8 cellular contexts compared by ENCODE assay signal in the genomic region with DNA sequence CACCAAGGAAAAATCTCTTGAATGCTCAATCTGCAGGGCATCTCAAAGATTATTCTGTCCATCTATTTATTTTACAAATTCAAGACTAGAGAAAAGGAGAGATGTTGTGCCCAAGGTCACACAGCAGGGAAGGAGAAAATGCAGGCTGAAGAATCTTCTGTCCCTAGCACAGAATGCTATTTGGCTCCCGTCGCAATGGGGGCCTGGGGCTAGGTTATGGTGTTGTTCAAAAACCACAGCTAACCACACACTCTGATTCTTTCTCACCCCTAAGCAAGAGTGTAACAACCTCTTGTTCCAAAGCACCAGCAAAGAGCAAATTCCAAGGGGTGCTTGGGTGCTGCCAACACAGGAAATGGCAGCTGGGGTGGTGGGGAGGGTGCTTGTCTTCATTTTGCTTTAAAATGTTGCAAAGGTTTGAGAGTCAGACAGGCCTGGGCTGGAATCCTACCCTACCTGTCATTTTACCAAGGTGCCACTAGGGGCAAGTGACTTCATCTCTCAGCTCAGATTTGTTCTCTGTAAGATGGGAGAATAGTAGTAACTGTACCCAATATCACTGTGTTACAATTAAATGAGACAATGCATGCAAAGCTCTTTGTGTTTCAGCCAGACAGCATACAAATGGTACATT.
A peak's percentile ranks its signal among the peaks of the same experiment; 100 is the strongest.
DNase-seq lines count a peak whose midpoint lies in the region; ATAC-seq and TF ChIP-seq lines count a peak whose summit lies in the region.

No MANE protein-coding gene starts in this region.

- H3K27ac ChIP-seq in right lobe of liver: no peak overlapping the region

- H3K36me3 ChIP-seq in right lobe of liver: no peaks in the 10 kb centered on the region

- no peak overlapping the region for H3K4me3 Mint-ChIP-seq in stimulated activated memory B cell treated with anti-CD40 and anti-IgM and Interleukin-4, amounts not matched to agents 10 μg/mL and 1 μg/mL and 100 μg/mL, for 72 hours

- H3K4me1 ChIP-seq in right lobe of liver: no peaks in the 10 kb centered on the region

- no peaks in the 10 kb centered on the region for H3K27me3 Mint-ChIP-seq in stimulated activated memory B cell treated with anti-CD40 and anti-IgM and Interleukin-4, amounts not matched to agents 10 μg/mL and 1 μg/mL and 100 μg/mL, for 72 hours

- TF ChIP-seq CTCF in WI38 (IDR thresholded peaks at IDR 0.05; ENCODE audit: low read depth, low read length) (peak; percentile 57), right lobe of liver (IDR thresholded peaks at IDR 0.05) (peak; percentile 40 to 66 (median 54))

- no peaks in the 10 kb centered on the region for H3K9me3 ChIP-seq in right lobe of liver

- no peaks in the 10 kb centered on the region for H3K36me3 Mint-ChIP-seq in stimulated activated memory B cell treated with anti-CD40 and anti-IgM and Interleukin-4, amounts not matched to agents 10 μg/mL and 1 μg/mL and 100 μg/mL, for 72 hours

- DNase-seq in AG20443 (ENCODE audit: low spot score) (peak; percentile 34), right lobe of liver (no peak)
- DNase-seq in activated CD8-positive, alpha-beta memory T cell treated with anti-CD3 and anti-CD28 coated beads for 24 hours: no peak
- DNase-seq in activated T-cell treated with anti-CD3 and anti-CD28 coated beads, Interleukin-2, amount 50 U/mL, for 48 hours: no peak

- H3K4me1 Mint-ChIP-seq in stimulated activated memory B cell treated with anti-CD40 and anti-IgM and Interleukin-4, amounts not matched to agents 10 μg/mL and 1 μg/mL and 100 μg/mL, for 72 hours: no peaks in the 10 kb centered on the region

- no peak for TF ChIP-seq POLR2A in right lobe of liver (IDR thresholded peaks at IDR 0.05)

- no peak overlapping the region for H3K27ac Mint-ChIP-seq in stimulated activated memory B cell treated with anti-CD40 and anti-IgM and Interleukin-4, amounts not matched to agents 10 μg/mL and 1 μg/mL and 100 μg/mL, for 72 hours

- peak; percentile 72 for ATAC-seq in GM19023 (IDR thresholded peaks at IDR 0.05; ENCODE audit: unreplicated experiment)
- ATAC-seq in HG03103 (IDR thresholded peaks at IDR 0.05; ENCODE audit: low read depth, unreplicated experiment): peak; percentile 92
- peak; percentile 72 to 79 (median 75) for ATAC-seq in right lobe of liver
- ATAC-seq in stimulated activated memory B cell treated with anti-CD40 and anti-IgM and Interleukin-4, amounts not matched to agents 10 μg/mL and 1 μg/mL and 100 μg/mL, for 72 hours: no peak

- H3K27me3 ChIP-seq in right lobe of liver: no peaks in the 10 kb centered on the region

- H3K4me3 ChIP-seq in WI38 (ENCODE audit: low read depth, low read length) (no peak overlapping the region), right lobe of liver (no peak overlapping the region)

- 86% methylated on average over 2 of the region's 2 CpGs for WGBS in right lobe of liver (ENCODE audit: insufficient coverage, low coverage, low lambda C conversion rate, missing lambda C conversion rate)

- no peaks in the 10 kb centered on the region for H3K9me3 Mint-ChIP-seq in stimulated activated memory B cell treated with anti-CD40 and anti-IgM and Interleukin-4, amounts not matched to agents 10 μg/mL and 1 μg/mL and 100 μg/mL, for 72 hours

- intact Hi-C loops in right lobe of liver (cut with DNase I): no loop called here
